Comparison of ENCODE assay signal across 25 cellular contexts in the genomic region with DNA sequence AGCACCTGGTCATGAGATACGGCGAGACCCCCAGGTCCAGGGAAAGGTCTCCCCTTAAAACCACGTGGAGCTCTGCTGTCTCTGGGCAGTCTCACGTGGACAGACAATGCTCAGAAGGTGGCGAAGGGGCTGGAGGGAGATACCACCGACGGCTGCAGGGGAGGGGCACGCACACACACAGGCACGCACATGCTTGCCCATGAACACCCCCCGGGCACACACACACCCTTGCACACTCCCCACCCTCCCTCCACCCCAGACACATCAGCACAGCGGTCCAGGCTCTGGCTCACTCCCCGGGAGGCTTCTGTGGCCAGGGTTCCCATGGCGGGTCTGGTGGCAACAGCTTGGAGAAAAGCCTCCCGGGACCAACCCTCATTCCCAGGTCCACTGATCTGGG.
"Had no signal": no experiment of that assay in that cellular context is flagged by ENCODE, and none has a peak within 500 bp of the region (broad histone marks: within the 10 kb centered on the region; RNA-seq: fewer than 3 reads in every experiment).

No MANE protein-coding gene starts in this region.

- H3K4me3 ChIP-seq: left ventricle myocardium inferior, neural progenitor cell, psoas muscle, right atrium auricular region, spleen, thoracic aorta, upper lobe of left lung had no signal

- H2AFZ ChIP-seq: neural progenitor cell had no signal

- H3K27me3 ChIP-seq: neural progenitor cell, right atrium auricular region, spleen, upper lobe of left lung had no signal

- H3K4me1 ChIP-seq: psoas muscle had no signal

- ATAC-seq: activated CD4-positive, CD25-positive, alpha-beta regulatory T cell treated with anti-CD3 and anti-CD28 coated beads, Interleukin-2, amount 50 U/mL, for 24 hours; activated CD8-positive, alpha-beta memory T cell treated with anti-CD3 and anti-CD28 coated beads, Interleukin-2, amount 10 ng/mL, durations not matched to agents 7 days and 5 days; activated CD8-positive, alpha-beta T cell treated with anti-CD3 and anti-CD28 coated beads for 36 hours; esophagus mucosa; naive thymus-derived CD8-positive, alpha-beta T cell; psoas muscle had no signal

- H3K36me3 ChIP-seq: left ventricle myocardium inferior, neural progenitor cell, right atrium auricular region, thoracic aorta had no signal

- H3K9ac ChIP-seq: neural progenitor cell had no signal

- DNase-seq: activated CD4-positive, alpha-beta T cell treated with anti-CD3 and anti-CD28 coated beads, Interleukin-2, amount 10 ng/mL, durations not matched to agents 24 days and 14 days; activated CD8-positive, alpha-beta memory T cell treated with anti-CD3 and anti-CD28 coated beads, Interleukin-2, amount 10 ng/mL, durations not matched to agents 7 days and 5 days; activated CD8-positive, alpha-beta T cell treated with anti-CD3 and anti-CD28 coated beads for 36 hours; activated effector memory CD4-positive, alpha-beta T cell treated with anti-CD3 and anti-CD28 coated beads, Interleukin-2, amount 50 U/mL, for 16 hours; activated naive CD4-positive, alpha-beta T cell treated with anti-CD3 and anti-CD28 coated beads, Interleukin-2, amount 10 ng/mL, durations not matched to agents 7 days and 5 days; activated T-cell treated with anti-CD3 and anti-CD28 coated beads for 4 hours; amygdala; dermis blood vessel endothelial cell; effector CD8-positive, alpha-beta T cell; foreskin melanocyte; hypothalamus; left ventricle myocardium inferior; naive thymus-derived CD8-positive, alpha-beta T cell; psoas muscle; spleen; stimulated activated CD4-positive, alpha-beta T cell treated with anti-CD3 and anti-CD28 coated beads, Interleukin-4, amount 100 ng/mL, for 24 hours; stimulated activated naive CD4-positive, alpha-beta T cell treated with Interleukin-2 at 50 U/mL for 16 hours; T-helper 2 cell; upper lobe of left lung had no signal

- H3K9me3 ChIP-seq: left ventricle myocardium inferior, psoas muscle, right atrium auricular region, thoracic aorta had no signal

- H3K4me2 ChIP-seq: neural progenitor cell had no signal

- H3K27ac ChIP-seq: left ventricle myocardium inferior, neural progenitor cell, psoas muscle, right atrium auricular region, spleen, thoracic aorta, upper lobe of left lung, VCaP had no signal
